ENCODE assay signal across 14 cellular contexts in the genomic region with DNA sequence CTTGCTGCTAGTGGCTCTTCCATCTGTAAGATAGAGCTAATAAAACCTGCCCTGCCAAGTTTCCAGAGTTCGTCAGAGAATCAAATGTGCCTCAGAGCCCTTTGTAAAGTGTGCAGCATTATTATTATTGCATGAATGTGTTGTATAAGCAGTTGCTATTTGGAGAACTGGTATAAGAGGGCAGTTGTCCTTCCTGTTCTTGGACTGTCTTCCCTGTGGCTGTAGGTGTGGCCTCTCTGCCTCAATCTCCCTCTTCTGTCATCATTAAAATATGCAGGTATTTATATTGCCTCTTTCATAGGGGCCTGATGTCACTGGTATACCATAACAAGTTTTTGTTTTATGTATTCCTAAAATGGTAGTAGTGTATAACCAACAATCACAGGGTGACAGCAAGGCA. TPM values are rescaled to one million over a fixed set of nuclear protein-coding genes. Genes with fewer than 3 reads are reported as not detected.
DNase-seq lines count a peak whose midpoint lies in the region; ATAC-seq and TF ChIP-seq lines count a peak whose summit lies in the region.
"Had no signal": no experiment of that assay in that cellular context is flagged by ENCODE, and none has a peak within 500 bp of the region (broad histone marks: within the 10 kb centered on the region; RNA-seq: fewer than 3 reads in every experiment).

No MANE protein-coding gene starts in this region.

- H3K4me3 ChIP-seq in CD8-positive, alpha-beta memory T cell (ENCODE audit: low read length), result peak overlapping the region; percentile 10
- H3K4me3 ChIP-seq in adrenal gland (no peak overlapping the region), neutrophil (ENCODE audit: low read depth in 1 of 2, low read length in 1 of 2) (peak overlapping the region in 1 of 2 experiments; percentile 12), HAP-1 (no peak overlapping the region), aorta (ENCODE audit: low read length in 2 of 2) (no peak overlapping the region)

- no peaks in the 10 kb centered on the region for H3K36me3 ChIP-seq in CD8-positive, alpha-beta memory T cell (ENCODE audit: insufficient read depth, low read length)
- no peaks in the 10 kb centered on the region for H3K36me3 ChIP-seq in adrenal gland (replicated peaks in 1 of 2)
- H3K36me3 ChIP-seq in neutrophil, result no peaks in the 10 kb centered on the region
- H3K36me3 ChIP-seq in HAP-1 (replicated peaks), result no peaks in the 10 kb centered on the region
- no peaks in the 10 kb centered on the region for H3K36me3 ChIP-seq in aorta (ENCODE audit: control insufficient read depth in 1 of 2, insufficient read depth in 2 of 2, low read length in 1 of 2)

- POLR2A ChIA-PET in CD8-positive, alpha-beta memory T cell (lab: Charles Lee), result no interaction called here

- H3K4me1 Mint-ChIP-seq in CD8-positive, alpha-beta memory T cell, result peaks cover 78 to 82% (median 79%) of the 10 kb centered on the region in 3 donors
- peaks cover 48 to 79% (median 65%) of the 10 kb centered on the region in 3 donors for H3K4me1 Mint-ChIP-seq in IgD-negative memory B cell

- TF ChIP-seq POLR2A in adrenal gland (IDR thresholded peaks at IDR 0.05), result no peak

- no peaks in the 10 kb centered on the region for H3K27me3 Mint-ChIP-seq in CD8-positive, alpha-beta memory T cell
- peaks cover 2% of the 10 kb centered on the region for H3K27me3 Mint-ChIP-seq in IgD-negative memory B cell

- peaks cover 0 to 2% (median 0%) of the 10 kb centered on the region in 3 donors for H3K36me3 Mint-ChIP-seq in CD8-positive, alpha-beta memory T cell
- H3K36me3 Mint-ChIP-seq in IgD-negative memory B cell, result no peaks in the 10 kb centered on the region
- H3K36me3 Mint-ChIP-seq: brain had no signal

- intact Hi-C loops in adrenal gland (cut with DNase I), result no loop called here
- intact Hi-C loops in aorta (cut with DNase I), result no loop called here

- no peak overlapping the region for H3K27ac ChIP-seq in CD8-positive, alpha-beta memory T cell (ENCODE audit: low read depth, low read length)
- peak overlapping the region in 4 of 5 donors; percentile 4 to 44 (median 37) for H3K27ac ChIP-seq in adrenal gland
- H3K27ac ChIP-seq in neutrophil, result peak overlapping the region; percentile 87
- H3K27ac ChIP-seq in aorta (ENCODE audit: low read depth in 1 of 2, low read length in 2 of 2), result no peak overlapping the region

- no peaks in the 10 kb centered on the region for H3K27me3 ChIP-seq in CD8-positive, alpha-beta memory T cell (ENCODE audit: insufficient read depth, low read length, poor library complexity, severe bottlenecking)
- no peaks in the 10 kb centered on the region for H3K27me3 ChIP-seq in adrenal gland
- H3K27me3 ChIP-seq in neutrophil, result no peaks in the 10 kb centered on the region
- H3K27me3 ChIP-seq in HAP-1 (ENCODE audit: low read depth), result no peaks in the 10 kb centered on the region
- H3K27me3 ChIP-seq in aorta (ENCODE audit: control insufficient read depth in 1 of 2, insufficient read depth in 2 of 2, low read length in 1 of 2), result no peaks in the 10 kb centered on the region

- 17 to 43% (median 29%) methylated on average over 1 of the region's 1 CpG for WGBS in adrenal gland, 4 donors
- 37 to 52% methylated on average over 1 of the region's 1 CpG for WGBS in aorta, 2 donors

- no peaks in the 10 kb centered on the region for H3K9me3 ChIP-seq in CD8-positive, alpha-beta memory T cell (ENCODE audit: low read length)
- H3K9me3 ChIP-seq in adrenal gland (replicated peaks in 1 of 3) (no peaks in the 10 kb centered on the region), neutrophil (no peaks in the 10 kb centered on the region), HAP-1 (no peaks in the 10 kb centered on the region), aorta (ENCODE audit: control insufficient read depth, low read length) (no peaks in the 10 kb centered on the region)

- in situ Hi-C loops in HAP-1 (cut with MboI; ENCODE audit: low sequenced_read_pairs), result no loop called here

- peaks cover 0 to 3% (median 0%) of the 10 kb centered on the region in 5 donors for H3K9me3 Mint-ChIP-seq in CD8-positive, alpha-beta memory T cell
- peaks cover 0 to 4% (median 0%) of the 10 kb centered on the region in 3 donors for H3K9me3 Mint-ChIP-seq in IgD-negative memory B cell

- no peak for ATAC-seq in aorta (ENCODE audit: low FRiP score)
- ATAC-seq: SK-N-SH treated with all-trans-retinoic acid at 6 μM for 48 hours had no signal

- H3K4me3 Mint-ChIP-seq in CD8-positive, alpha-beta memory T cell, result peak overlapping the region; percentile 44 to 79 (median 56)
- peak overlapping the region in 3 of 4 donors; percentile 72 to 96 (median 83) for H3K4me3 Mint-ChIP-seq in IgD-negative memory B cell
- H3K4me3 Mint-ChIP-seq: nephron progenitor cell had no signal

- CTCF ChIA-PET in CD8-positive, alpha-beta memory T cell (lab: Charles Lee), result interaction anchor here (0.6 to 1.0 kb wide), 2 partner anchors 85 to 145 kb away, joined by 3 read pairs; no protein-coding TSS in a partner anchor

- DNase-seq in CD8-positive, alpha-beta memory T cell, result no peak
- DNase-seq in adrenal gland (peak in 2 of 7 donors; percentile 12 to 21), HAP-1 (ENCODE audit: low spot score in 2 of 2) (no peak), NCI-H524 (lab: John Stamatoyannopoulos, UW) (no peak), aorta (no peak)
- no peak for DNase-seq in NK-92 treated with Interleukin-12 subunit alpha and Interleukin-12 subunit beta, amount 100 ng/mL, for 24 hours (lab: John Stamatoyannopoulos, UW)
- DNase-seq: activated CD8-positive, alpha-beta memory T cell treated with anti-CD3 and anti-CD28 coated beads for 24 hours; DMS153; NCI-H526; nephron progenitor cell had no signal

- peaks cover 73% of the 10 kb centered on the region for H3K4me1 ChIP-seq in CD8-positive, alpha-beta memory T cell (ENCODE audit: insufficient read depth, low read length)
- H3K4me1 ChIP-seq in adrenal gland (replicated peaks in 1 of 2) (peaks cover 0 to 39% of the 10 kb centered on the region in 2 donors), neutrophil (ENCODE audit: control insufficient read depth in 1 of 2, insufficient read depth in 1 of 2, low read depth in 1 of 2, low read length in 1 of 2) (peaks cover 63 to 69% of the 10 kb centered on the region in 2 experiments), HAP-1 (peaks cover 42% of the 10 kb centered on the region), aorta (ENCODE audit: control insufficient read depth in 1 of 2, insufficient read depth in 2 of 2, low read length in 2 of 2) (no peaks in the 10 kb centered on the region)

- TF ChIP-seq CTCF in adrenal gland (IDR thresholded peaks at IDR 0.05) (no peak), neutrophil (IDR thresholded peaks at IDR 0.05) (no peak)

- peak overlapping the region in 6 of 8 donors; percentile 9 to 93 (median 64) for H3K27ac Mint-ChIP-seq in CD8-positive, alpha-beta memory T cell
- peak overlapping the region; percentile 12 to 92 (median 86) for H3K27ac Mint-ChIP-seq in IgD-negative memory B cell
- H3K27ac Mint-ChIP-seq: nephron progenitor cell had no signal

RNA-seq across cellular contexts. Expression of gene MTM1, which starts 3.8 kb away (rescaled TPM):
- 10 to 100 TPM; 16.6 to 19.5 TPM for total RNA-seq in CD8-positive, alpha-beta memory T cell
- 13.6 TPM for polyA plus RNA-seq in CD8-positive, alpha-beta memory T cell
- polyA plus RNA-seq in IgD-negative memory B cell, result 15.0 TPM
- 10 to 100 TPM; 15.4 to 31.4 (median 26.3) TPM for total RNA-seq in adrenal gland
- polyA plus RNA-seq in adrenal gland, result 10 to 100 TPM in 1 of 3 donors, 1 to 10 TPM in 2; 4.1 to 31.4 (median 5.4) TPM
- total RNA-seq in aorta, result 10 to 100 TPM; 13.6 to 20.5 TPM
- 1 to 10 TPM; 5.5 to 8.4 TPM for polyA plus RNA-seq in aorta

Comparison
In these comparisons a context has a peak if more than half of its experiments do, and no peak if none do; other contexts are left out.
1. H3K27ac ChIP-seq: peak in adrenal gland (4 of 5) and neutrophil (single experiment); none in CD8-positive, alpha-beta memory T cell (single experiment) and aorta (0 of 2).